In genomic region chr2:16321872-16322271, GRCh38 we compare ENCODE assay signal across 1 cellular context.
TF ChIP-seq lines count a peak whose summit lies in the region.

No MANE protein-coding gene starts in this region.

TF ChIP-seq in SK-N-SH treated with all-trans-retinoic acid at 6 μM for 48 hours, 23 proteins besides CTCF, POLR2A, EP300 and RAD21 (continued from another document):
- TF ChIP-seq SNAI2 (CRISPR knock-in tag; IDR thresholded peaks at IDR 0.05) (no peak), TOX (CRISPR knock-in tag; IDR thresholded peaks at IDR 0.05; ENCODE audit: borderline replicate concordance) (no peak), ZFP3 (CRISPR knock-in tag; IDR thresholded peaks at IDR 0.05) (no peak), TSHZ2 (CRISPR knock-in tag; IDR thresholded peaks at IDR 0.05) (no peak)
